Comparison of ENCODE assay signal across 14 cellular contexts in genomic region chr5:171600736-171601265, GRCh38.
A peak's percentile ranks its signal among the peaks of the same experiment; 100 is the strongest.
DNase-seq lines count a peak whose midpoint lies in the region; ATAC-seq and TF ChIP-seq lines count a peak whose summit lies in the region.
"Had no signal": no experiment of that assay in that cellular context is flagged by ENCODE, and none has a peak within 500 bp of the region (broad histone marks: within the 10 kb centered on the region; RNA-seq: fewer than 3 reads in every experiment).

No MANE protein-coding gene starts in this region.

- H2AK9ac ChIP-seq in IMR-90 (replicated peaks; ENCODE audit: low read depth, low read length, poor library complexity): no peak overlapping the region

- CTCF ChIA-PET in IMR-90 (lab: Yijun Ruan, JAX): no interaction called here

- no peaks in the 10 kb centered on the region; the same call in 1 of the 2 replicates for H3K9me1 ChIP-seq in IMR-90 (ENCODE audit: insufficient read depth, low read length)

- peaks cover 42% of the 10 kb centered on the region for H3K4me1 Mint-ChIP-seq in CD14-positive monocyte
- peaks cover 24% of the 10 kb centered on the region for H3K4me1 Mint-ChIP-seq in activated naive CD8-positive, alpha-beta T cell treated with anti-CD3 and anti-CD28 coated beads, Interleukin-2, amount 50 U/mL, for 24 hours
- H3K4me1 Mint-ChIP-seq: CD4-positive, CD25-positive, alpha-beta regulatory T cell had no signal

- no peaks in the 10 kb centered on the region for H3K79me1 ChIP-seq in IMR-90 (ENCODE audit: low read depth in 1 of 2, low read length in 2 of 2)
- no peaks in the 10 kb centered on the region for H3K79me1 ChIP-seq in neuronal stem cell (ENCODE audit: low read depth, low read length)

- H2AK5ac ChIP-seq in IMR-90 (ENCODE audit: low read depth, low read length) (no peak overlapping the region), neuronal stem cell (ENCODE audit: low read depth, low read length) (no peak overlapping the region)

- no peak for TF ChIP-seq CTCF in CD14-positive monocyte (IDR thresholded peaks at IDR 0.05)
- TF ChIP-seq CTCF in IMR-90 (conservative IDR thresholded peaks at IDR 0.05; ENCODE audit: low read depth, low read length): no peak
- no peak for TF ChIP-seq CTCF in GM13976 (IDR thresholded peaks at IDR 0.05; ENCODE audit: borderline replicate concordance, control extremely low read depth, extremely low read depth, insufficient read depth, missing control alignments)

- no peak for TF ChIP-seq POLR2A in IMR-90 (IDR thresholded peaks at IDR 0.05; ENCODE audit: low read depth, low read length)

- H4K8ac ChIP-seq in IMR-90 (ENCODE audit: low read depth in 2 of 2, low read length in 2 of 2): no peak overlapping the region
- no peak overlapping the region for H4K8ac ChIP-seq in neuronal stem cell (ENCODE audit: low read depth, low read length)

- peak overlapping the region; percentile 74 to 81 for H3K4me3 Mint-ChIP-seq in CD14-positive monocyte
- peak overlapping the region; percentile 30 for H3K4me3 Mint-ChIP-seq in activated naive CD8-positive, alpha-beta T cell treated with anti-CD3 and anti-CD28 coated beads, Interleukin-2, amount 50 U/mL, for 24 hours
- H3K4me3 Mint-ChIP-seq: CD4-positive, CD25-positive, alpha-beta regulatory T cell had no signal

- no peak overlapping the region for H2BK12ac ChIP-seq in neuronal stem cell (ENCODE audit: low read length)

- H4K91ac ChIP-seq in IMR-90 (ENCODE audit: insufficient read depth, low read depth, low read length): no peak overlapping the region
- H4K91ac ChIP-seq in neuronal stem cell (ENCODE audit: low read depth, low read length, poor library complexity): no peak overlapping the region

- H2BK120ac ChIP-seq in IMR-90 (ENCODE audit: low read depth, low read length): no peak overlapping the region
- no peak overlapping the region for H2BK120ac ChIP-seq in neuronal stem cell (ENCODE audit: low read depth, low read length)

- no peak overlapping the region for H3K4me2 ChIP-seq in IMR-90 (ENCODE audit: low read depth, low read length)
- no peak overlapping the region for H3K4me2 ChIP-seq in neuronal stem cell (ENCODE audit: insufficient read depth, low read length, poor library complexity, severe bottlenecking)

- H2BK20ac ChIP-seq in IMR-90 (ENCODE audit: low read depth, low read length): no peak overlapping the region

- H2BK5ac ChIP-seq in IMR-90 (ENCODE audit: low read depth, low read length, poor library complexity, severe bottlenecking) (no peak overlapping the region), neuronal stem cell (ENCODE audit: low read length) (no peak overlapping the region)

- no peak for TF ChIP-seq RAD21 in IMR-90 (IDR thresholded peaks at IDR 0.05; ENCODE audit: low read length)

- H2BK15ac ChIP-seq in IMR-90 (ENCODE audit: low read depth, low read length) (no peak overlapping the region), neuronal stem cell (ENCODE audit: low read length) (no peak overlapping the region)

- peaks cover 15% of the 10 kb centered on the region for H3K27me3 ChIP-seq in IMR-90 (ENCODE audit: control insufficient read depth, insufficient read depth, low read length)
- H3K27me3 ChIP-seq in neuronal stem cell (ENCODE audit: control insufficient read depth in 3 of 3, insufficient read depth in 3 of 3, low read depth in 1 of 3, low read length in 3 of 3): peaks cover 0 to 3% (median 0%) of the 10 kb centered on the region in 3 experiments

- H3K56ac ChIP-seq in IMR-90 (ENCODE audit: extremely low read depth, insufficient read depth, low read length): no peak overlapping the region

- H4K5ac ChIP-seq in IMR-90 (ENCODE audit: low read depth, low read length): no peak overlapping the region

- H3K27ac Mint-ChIP-seq in CD14-positive monocyte: peak overlapping the region; percentile 5 to 88 (median 55)
- peak overlapping the region; percentile 80 for H3K27ac Mint-ChIP-seq in activated naive CD8-positive, alpha-beta T cell treated with anti-CD3 and anti-CD28 coated beads, Interleukin-2, amount 50 U/mL, for 24 hours
- H3K27ac Mint-ChIP-seq: CD4-positive, CD25-positive, alpha-beta regulatory T cell had no signal

- H2AFZ ChIP-seq in IMR-90 (replicated peaks; ENCODE audit: low read length, poor library complexity) (no peak overlapping the region), neuronal stem cell (ENCODE audit: low read length) (no peak overlapping the region)

- H3K4me3 ChIP-seq in IMR-90 (ENCODE audit: insufficient read depth, low read depth, low read length) (no peak overlapping the region), neuronal stem cell (ENCODE audit: low read length in 2 of 2) (no peak overlapping the region)
- H3K4me3 ChIP-seq: dorsolateral prefrontal cortex, gastrocnemius medialis had no signal

- no peak overlapping the region for H3K27ac ChIP-seq in IMR-90 (ENCODE audit: insufficient read depth, low read length)
- H3K27ac ChIP-seq in neuronal stem cell (replicated peaks; ENCODE audit: low read length): no peak overlapping the region
- H3K27ac ChIP-seq: dorsolateral prefrontal cortex, gastrocnemius medialis had no signal

- H3K9ac ChIP-seq in IMR-90 (ENCODE audit: low read depth, low read length) (no peak overlapping the region), neuronal stem cell (ENCODE audit: low read depth, low read length, poor library complexity) (peak overlapping the region; percentile 3)

- DNase-seq in CD14-positive monocyte (ENCODE audit: low spot score) (no peak), IMR-90 (peak; percentile 16), neuronal stem cell (ENCODE audit: low spot score) (no peak), HuH-7 (ENCODE audit: low spot score) (no peak), iPS-NIHi7 (ENCODE audit: extremely low spot score) (no peak), GM13976 (ENCODE audit: low spot score) (no peak)
- no peak for DNase-seq in activated naive CD8-positive, alpha-beta T cell treated with anti-CD3 and anti-CD28 coated beads, Interleukin-2, amount 50 U/mL, for 24 hours
- DNase-seq: CD4-positive, CD25-positive, alpha-beta regulatory T cell; NCI-H1417 treated with DMSO at 0.1 percent for 48 hours; NCI-H774; SW 1271 had no signal

- 0% methylated on average over 1 of the region's 8 CpGs; no CpG with 5 or more reads in 1 of the 2 experiments for WGBS in IMR-90 (ENCODE audit: extremely low coverage in 2 of 2, insufficient read length in 1 of 2), 2 experiments
- WGBS in neuronal stem cell (ENCODE audit: extremely low coverage in 2 of 2, insufficient read length in 2 of 2, insufficient replicate concordance in 1 of 2), 2 donors: no CpG with 5 or more reads among the region's 8 CpGs

- H3K4ac ChIP-seq in IMR-90 (ENCODE audit: low read depth, low read length): no peak overlapping the region
- no peak overlapping the region for H3K4ac ChIP-seq in neuronal stem cell (ENCODE audit: low read length)

- POLR2A ChIA-PET in IMR-90 (lab: Charles Lee; ENCODE audit: unreplicated experiment): no interaction called here

- intact Hi-C loops in CD14-positive monocyte (cut with micrococcal nuclease) (no loop called here), IMR-90 (cut with micrococcal nuclease) (no loop called here)

- H3K9me3 Mint-ChIP-seq in CD14-positive monocyte: peaks cover 0 to 1% (median 0%) of the 10 kb centered on the region in 7 donors
- H3K9me3 Mint-ChIP-seq in activated naive CD8-positive, alpha-beta T cell treated with anti-CD3 and anti-CD28 coated beads, Interleukin-2, amount 50 U/mL, for 24 hours: no peaks in the 10 kb centered on the region

- H3K36me3 ChIP-seq in IMR-90 (ENCODE audit: control insufficient read depth, insufficient read depth, low read length): no peaks in the 10 kb centered on the region
- no peaks in the 10 kb centered on the region for H3K36me3 ChIP-seq in neuronal stem cell (replicated peaks in 1 of 2; ENCODE audit: control insufficient read depth in 2 of 2, insufficient read depth in 2 of 2, low read length in 2 of 2)
- H3K36me3 ChIP-seq: gastrocnemius medialis had no signal

- H3K4me1 ChIP-seq in IMR-90 (ENCODE audit: control insufficient read depth, insufficient read depth, low read length) (peaks cover 3% of the 10 kb centered on the region; the same call in 1 of the 2 replicates), neuronal stem cell (ENCODE audit: control insufficient read depth in 2 of 2, insufficient read depth in 1 of 2, low read depth in 1 of 2, low read length in 2 of 2) (no peaks in the 10 kb centered on the region)
- H3K4me1 ChIP-seq: gastrocnemius medialis had no signal

- H3K18ac ChIP-seq in IMR-90 (ENCODE audit: low read depth, low read length) (no peak overlapping the region), neuronal stem cell (ENCODE audit: low read length) (no peak overlapping the region)

- no TSS peak for BruUV-seq in IMR-90 (replicated peaks; lab: Mats Ljungman, UMichigan)

- H4K20me1 ChIP-seq in IMR-90 (ENCODE audit: insufficient read depth, low read length): peaks cover 3% of the 10 kb centered on the region; the same call in 1 of the 2 replicates

- H3K9me3 ChIP-seq in IMR-90 (ENCODE audit: control insufficient read depth, insufficient read depth, low read length) (peaks cover 2% of the 10 kb centered on the region; the same call in 1 of the 2 replicates), neuronal stem cell (replicated peaks in 1 of 2; ENCODE audit: control insufficient read depth in 2 of 2, insufficient read depth in 1 of 2, low read depth in 1 of 2, low read length in 2 of 2) (no peaks in the 10 kb centered on the region)
- H3K9me3 ChIP-seq: gastrocnemius medialis had no signal

- ATAC-seq in IMR-90 (ENCODE audit: low read depth) (no peak), GM21526 (IDR thresholded peaks at IDR 0.05; ENCODE audit: low FRiP score, unreplicated experiment) (no peak)
- ATAC-seq in activated naive CD8-positive, alpha-beta T cell treated with anti-CD3 and anti-CD28 coated beads, Interleukin-2, amount 50 U/mL, for 24 hours: peak; percentile 21
- ATAC-seq: gastrocnemius medialis had no signal

- H3K14ac ChIP-seq in IMR-90 (replicated peaks; ENCODE audit: low read depth, low read length): no peak overlapping the region
- H3K14ac ChIP-seq in neuronal stem cell (ENCODE audit: low read length): no peak overlapping the region

- dilution Hi-C loops in IMR-90 (cut with HindIII; ENCODE audit: low sequenced_read_pairs, unreplicated experiment): no loop called here

- H3K23ac ChIP-seq in IMR-90 (ENCODE audit: low read depth, low read length) (no peak overlapping the region), neuronal stem cell (ENCODE audit: low read depth, low read length, poor library complexity) (no peak overlapping the region)

- no peaks in the 10 kb centered on the region for H3K36me3 Mint-ChIP-seq in CD14-positive monocyte
- no peaks in the 10 kb centered on the region for H3K36me3 Mint-ChIP-seq in activated naive CD8-positive, alpha-beta T cell treated with anti-CD3 and anti-CD28 coated beads, Interleukin-2, amount 50 U/mL, for 24 hours (ENCODE audit: low read depth)
- H3K36me3 Mint-ChIP-seq: CD4-positive, CD25-positive, alpha-beta regulatory T cell had no signal

- in situ Hi-C loops in IMR-90 (cut with MboI; ENCODE audit: low sequenced_read_pairs): loop anchor here (25.0 kb wide), 1 partner anchor 436 kb away; no protein-coding TSS in a partner anchor
- in situ Hi-C loops in GM13976 (cut with MboI; ENCODE audit: low sequenced_read_pairs, unreplicated experiment): loop anchor here (25.0 kb wide), 1 partner anchor 436 kb away; no protein-coding TSS in a partner anchor

- peaks cover 0 to 5% (median 3%) of the 10 kb centered on the region in 3 donors for H3K27me3 Mint-ChIP-seq in CD14-positive monocyte (ENCODE audit: low read depth in 3 of 3)
- H3K27me3 Mint-ChIP-seq in activated naive CD8-positive, alpha-beta T cell treated with anti-CD3 and anti-CD28 coated beads, Interleukin-2, amount 50 U/mL, for 24 hours: peaks cover 18% of the 10 kb centered on the region
